8 cellular contexts compared by ENCODE assay signal in genomic region chr3:50292924-50293801, GRCh38. TPM values are rescaled to one million over a fixed set of nuclear protein-coding genes. Genes with fewer than 3 reads are reported as not detected.
DNase-seq lines count a peak whose midpoint lies in the region; ATAC-seq, FAIRE-seq and TF ChIP-seq lines count a peak whose summit lies in the region.

No MANE protein-coding gene starts in this region.

- H3K36me3 ChIP-seq in mucosa of rectum (ENCODE audit: control insufficient read depth in 2 of 2, insufficient read depth in 2 of 2, low read length in 2 of 2) = peaks cover 21 to 22% of the 10 kb centered on the region in 2 donors

- H3K4me2 ChIP-seq in A549 = peak overlapping the region; percentile 87

- DNase-seq in A549 (ENCODE audit: low read depth in 1 of 2, low spot score in 1 of 2) (no peak), cerebellum (ENCODE audit: low spot score) (peak; percentile 55), HUDEP-2 (lab: John Stamatoyannopoulos, UW; ENCODE audit: unreplicated experiment in 76 of 76) (no peak), H54 (ENCODE audit: insufficient read length, low spot score) (no peak), COR-L47 (lab: John Stamatoyannopoulos, UW) (no peak)

- TF ChIP-seq POLR2A in A549 (IDR thresholded peaks at IDR 0.05; ENCODE audit: low read length) = no peak
- TF ChIP-seq POLR2A in H54 (IDR thresholded peaks at IDR 0.05; ENCODE audit: low read depth, low read length) = no peak

- peak overlapping the region; percentile 63 to 84 for H3K9ac ChIP-seq in mucosa of rectum (ENCODE audit: low read depth in 1 of 2, low read length in 2 of 2)

- no peaks in the 10 kb centered on the region for H3K9me3 Mint-ChIP-seq in IgD-negative memory B cell

- 38% methylated on average over 7 of the region's 14 CpGs for WGBS in A549 (ENCODE audit: missing lambda C conversion rate)

- H3K4me3 ChIP-seq in A549 = peak overlapping the region; percentile 87
- peak overlapping the region; percentile 58 to 87 for H3K4me3 ChIP-seq in mucosa of rectum (ENCODE audit: low read length in 2 of 2)

- FAIRE-seq in A549 (lab: Jason Lieb, UNC) (no peak), H54 (lab: Jason Lieb, UNC) (no peak)

- peaks cover 13 to 20% (median 15%) of the 10 kb centered on the region in 3 donors for H3K4me1 Mint-ChIP-seq in IgD-negative memory B cell

- no peaks in the 10 kb centered on the region for H3K27me3 ChIP-seq in mucosa of rectum (ENCODE audit: control insufficient read depth in 2 of 2, insufficient read depth in 2 of 2, low read length in 2 of 2)

- POLR2A ChIA-PET in A549 (lab: Yijun Ruan, JAX) = interaction anchor here (1.1 to 1.5 kb wide), 6 partner anchors 14 to 58 kb away, joined by 3 to 7 read pairs (median 4); partner anchors contain the start of genes GNAI2, LSMEM2 and TUSC2

- H3K27me3 Mint-ChIP-seq in IgD-negative memory B cell = no peaks in the 10 kb centered on the region

- no peak for TF ChIP-seq EP300 in A549 (IDR thresholded peaks at IDR 0.05)

- H3K36me3 Mint-ChIP-seq in IgD-negative memory B cell = peaks cover 3% of the 10 kb centered on the region

- peak in 1 of 2 experiments; percentile 3; a peak in 3 of 6 replicates for ATAC-seq in A549
- no peak for ATAC-seq in GM21619 (IDR thresholded peaks at IDR 0.05; ENCODE audit: unreplicated experiment)

- no peak for TF ChIP-seq CTCF in A549 (IDR thresholded peaks at IDR 0.05)

- H3K27ac ChIP-seq in A549 (peak overlapping the region; percentile 79 to 89), mucosa of rectum (ENCODE audit: low read depth in 2 of 2, low read length in 2 of 2) (peak overlapping the region; percentile 75 to 80)

- H3K27ac Mint-ChIP-seq in IgD-negative memory B cell = peak overlapping the region; percentile 39 to 98 (median 59)

- H3K4me1 ChIP-seq in A549 = peaks cover 16% of the 10 kb centered on the region; the same call in 2 of the 3 replicates
- peaks cover 21 to 25% of the 10 kb centered on the region in 2 donors for H3K4me1 ChIP-seq in mucosa of rectum (ENCODE audit: control insufficient read depth in 2 of 2, insufficient read depth in 2 of 2, low read length in 2 of 2)

- H3K9me3 ChIP-seq in A549 (no peaks in the 10 kb centered on the region), mucosa of rectum (ENCODE audit: control insufficient read depth in 2 of 2, low read length in 2 of 2) (no peaks in the 10 kb centered on the region)

- no peak for TF ChIP-seq RAD21 in A549 (conservative IDR thresholded peaks at IDR 0.05 in 1 of 2, IDR thresholded peaks at IDR 0.05 in 1 of 2)

- CTCF ChIA-PET in A549 (lab: Yijun Ruan, JAX) = interaction anchor here (1.0 to 2.0 kb wide), 8 partner anchors 8 to 68 kb away, joined by 3 to 7 read pairs (median 4); no protein-coding TSS in a partner anchor

- peak overlapping the region; percentile 80 to 94 (median 92) for H3K4me3 Mint-ChIP-seq in IgD-negative memory B cell

TF ChIP-seq in A549, 52 proteins besides CTCF, POLR2A, EP300 and RAD21:
- TF ChIP-seq FOSB (CRISPR knock-in tag; IDR thresholded peaks at IDR 0.05) (no peak), RARB (CRISPR knock-in tag; IDR thresholded peaks at IDR 0.05) (no peak), RNF2 (IDR thresholded peaks at IDR 0.05; ENCODE audit: borderline replicate concordance, low read depth) (no peak), ESRRA (IDR thresholded peaks at IDR 0.05; ENCODE audit: borderline replicate concordance, low read length) (no peak), FOXS1 (CRISPR knock-in tag; IDR thresholded peaks at IDR 0.05) (no peak)
- TF ChIP-seq, protein P1, sequence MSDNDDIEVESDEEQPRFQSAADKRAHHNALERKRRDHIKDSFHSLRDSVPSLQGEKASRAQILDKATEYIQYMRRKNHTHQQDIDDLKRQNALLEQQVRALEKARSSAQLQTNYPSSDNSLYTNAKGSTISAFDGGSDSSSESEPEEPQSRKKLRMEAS (IDR thresholded peaks at IDR 0.05) = no peak

RNA-seq across cellular contexts. Expression of gene IFRD2, which starts 0.9 kb away (rescaled TPM):
- polyA plus RNA-seq in A549 (2011; rRNA removed) (42.2 and 44.5 TPM in 2 replicates), A549 (2017; fragmentation: RNase III; extraction: RNeasy Plus Mini Kit Qiagen cat#74134 plus additional on column Dnase treatment) (79.7 to 86.2 TPM (median 80.9 TPM) in 3 replicates), IgD-negative memory B cell (58.6 TPM)
- 126 and 154 TPM in 2 replicates for polyA plus RNA-seq in A549 (2012; cell fraction: cytosol; rRNA removed)
- polyA plus RNA-seq in A549 (2012; cell fraction: nucleus; rRNA removed) = 245 and 302 TPM in 2 replicates
- 31.4 and 35.3 TPM in 2 replicates for polyA minus RNA-seq in A549 (2011; rRNA and poly(A)+ RNA removed)
- total RNA-seq in cerebellum = 19.3 TPM

RNA-seq across cellular contexts. Expression of gene HYAL3, which starts 6.0 kb away (rescaled TPM):
- 3.0 and 5.2 TPM in 2 replicates for polyA plus RNA-seq in A549 (2011; rRNA removed)
- 8.8 and 11.0 TPM in 2 replicates for polyA plus RNA-seq in A549 (2012; cell fraction: cytosol; rRNA removed)
- 12.8 and 13.3 TPM in 2 replicates for polyA plus RNA-seq in A549 (2012; cell fraction: nucleus; rRNA removed)
- 4.8 to 5.4 TPM (median 5.0 TPM) in 3 replicates for polyA plus RNA-seq in A549 (2017; fragmentation: RNase III; extraction: RNeasy Plus Mini Kit Qiagen cat#74134 plus additional on column Dnase treatment)
- 3.5 and 9.3 TPM in 2 replicates for polyA minus RNA-seq in A549 (2011; rRNA and poly(A)+ RNA removed)
- polyA plus RNA-seq in IgD-negative memory B cell = 5.3 TPM
- 4.2 TPM for total RNA-seq in cerebellum

RNA-seq across cellular contexts. Expression of gene NAA80, which starts 6.0 kb away (rescaled TPM):
- polyA plus RNA-seq in A549 (2011; rRNA removed) (3.1 and 4.5 TPM in 2 replicates), A549 (2017; fragmentation: RNase III; extraction: RNeasy Plus Mini Kit Qiagen cat#74134 plus additional on column Dnase treatment) (4.5 to 5.4 TPM (median 5.3 TPM) in 3 replicates), IgD-negative memory B cell (20.5 TPM)
- 5.4 and 6.3 TPM in 2 replicates for polyA plus RNA-seq in A549 (2012; cell fraction: cytosol; rRNA removed)
- 19.5 and 20.8 TPM in 2 replicates for polyA plus RNA-seq in A549 (2012; cell fraction: nucleus; rRNA removed)
- 9.5 and 10.2 TPM in 2 replicates for polyA minus RNA-seq in A549 (2011; rRNA and poly(A)+ RNA removed)
- 4.2 TPM for total RNA-seq in cerebellum

RNA-seq across cellular contexts. Expression of gene HYAL1, which starts 10.2 kb away (rescaled TPM):
- polyA plus RNA-seq in A549 (2011; rRNA removed) = 1.1 and 1.6 TPM in 2 replicates
- 1.2 and 1.4 TPM in 2 replicates for polyA plus RNA-seq in A549 (2012; cell fraction: cytosol; rRNA removed)
- 1.7 and 2.5 TPM in 2 replicates for polyA plus RNA-seq in A549 (2012; cell fraction: nucleus; rRNA removed)
- polyA plus RNA-seq in A549 (2017; fragmentation: RNase III; extraction: RNeasy Plus Mini Kit Qiagen cat#74134 plus additional on column Dnase treatment) = 0.42 to 0.62 TPM (median 0.54 TPM) in 3 replicates
- polyA minus RNA-seq in A549 (2011; rRNA and poly(A)+ RNA removed) = 1.4 and 3.8 TPM in 2 replicates
- 0.14 TPM for polyA plus RNA-seq in IgD-negative memory B cell
- total RNA-seq in cerebellum = 2.1 TPM

RNA-seq across cellular contexts. Expression of gene LSMEM2, which starts 14.3 kb away (rescaled TPM):
- not detected in 2 replicates for polyA plus RNA-seq in A549 (2011; rRNA removed)
- 0.03 TPM in 1 of 2 replicates, not detected in the other for polyA plus RNA-seq in A549 (2012; cell fraction: cytosol; rRNA removed)
- 0.06 and 0.16 TPM in 2 replicates for polyA plus RNA-seq in A549 (2012; cell fraction: nucleus; rRNA removed)
- polyA plus RNA-seq in A549 (2017; fragmentation: RNase III; extraction: RNeasy Plus Mini Kit Qiagen cat#74134 plus additional on column Dnase treatment) = 0.09 TPM in 1 of 3 replicates, not detected in the others
- not detected in 2 replicates for polyA minus RNA-seq in A549 (2011; rRNA and poly(A)+ RNA removed)
- 0.30 TPM for polyA plus RNA-seq in IgD-negative memory B cell
- total RNA-seq in cerebellum = 0.36 TPM
